8 cellular contexts compared by ENCODE assay signal in the genomic region with DNA sequence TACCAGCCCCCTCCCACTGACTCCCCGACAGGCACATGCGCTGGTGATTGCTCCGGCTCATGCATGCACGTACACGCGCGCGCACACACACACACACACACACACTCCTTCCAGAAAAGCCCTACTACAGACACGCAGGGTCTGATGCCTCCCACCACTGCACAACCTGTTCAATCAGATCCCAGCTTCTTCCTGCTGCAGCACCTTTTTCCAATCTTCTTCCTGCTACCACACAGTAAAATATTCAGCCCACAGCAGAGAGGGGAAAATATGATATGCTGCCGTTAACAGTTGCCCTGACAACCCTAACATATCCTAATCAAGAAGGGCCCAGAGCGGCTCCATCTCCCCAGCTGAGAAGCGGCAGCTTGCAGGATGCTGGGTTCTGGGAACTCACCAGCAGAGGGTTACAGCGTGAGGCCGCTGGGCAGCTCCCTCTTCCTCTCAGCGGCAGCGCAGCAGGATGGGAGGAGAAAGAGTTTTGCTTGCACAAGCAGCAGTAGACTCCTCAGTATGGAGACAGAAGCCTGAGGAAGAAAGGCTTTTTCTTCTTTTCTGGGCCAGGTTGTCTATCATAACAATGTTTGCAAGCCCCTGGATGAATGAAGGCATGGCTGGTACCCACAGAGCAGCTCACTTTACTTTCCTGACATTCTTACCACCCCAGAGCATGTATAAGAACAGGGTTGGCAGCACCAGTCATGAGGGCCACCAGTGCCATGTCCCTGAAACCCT. TPM values are rescaled to one million over a fixed set of nuclear protein-coding genes. Genes with fewer than 3 reads are reported as not detected.
DNase-seq lines count a peak whose midpoint lies in the region; ATAC-seq and TF ChIP-seq lines count a peak whose summit lies in the region.

No MANE protein-coding gene starts in this region.

- H3K36me3 Mint-ChIP-seq in Caco-2 (ENCODE audit: insufficient read depth, unreplicated experiment) (peaks cover 14% of the 10 kb centered on the region), endodermal cell (ENCODE audit: low read depth) (no peaks in the 10 kb centered on the region)

- H3K4me1 ChIP-seq in Caco-2 (peaks cover 9% of the 10 kb centered on the region), IMR-90 (ENCODE audit: control insufficient read depth, insufficient read depth, low read length) (no peaks in the 10 kb centered on the region; the same call in 1 of the 2 replicates), endodermal cell (ENCODE audit: control insufficient read depth, insufficient read depth, low read length) (peaks cover 33% of the 10 kb centered on the region), mesendoderm (ENCODE audit: control insufficient read depth, low read depth, low read length) (peaks cover 12% of the 10 kb centered on the region), testis (peaks cover 12% of the 10 kb centered on the region)

- CTCF ChIA-PET in Caco-2 (lab: Charles Lee) = interaction anchor here (2.1 to 2.3 kb wide), 2 partner anchors 21 to 24 kb away, joined by 7 to 12 read pairs; a partner anchor contains a TSS
- CTCF ChIA-PET in IMR-90 (lab: Yijun Ruan, JAX) = interaction anchor here (0.5 to 1.4 kb wide), 3 partner anchors 21 to 554 kb away, joined by 3 to 6 read pairs (median 3); a partner anchor contains a TSS

- no peak overlapping the region for H4K91ac ChIP-seq in IMR-90 (ENCODE audit: insufficient read depth, low read depth, low read length)

- H3K27me3 ChIP-seq in Caco-2 (replicated peaks; ENCODE audit: control insufficient read depth, insufficient read depth, low read length) = no peaks in the 10 kb centered on the region
- H3K27me3 ChIP-seq in IMR-90 (ENCODE audit: control insufficient read depth, insufficient read depth, low read length) = peaks cover 10% of the 10 kb centered on the region
- no peaks in the 10 kb centered on the region for H3K27me3 ChIP-seq in WERI-Rb-1 (ENCODE audit: insufficient read depth, low read depth, severe bottlenecking)
- H3K27me3 ChIP-seq in endodermal cell (ENCODE audit: control insufficient read depth, insufficient read depth, low read length, poor library complexity, severe bottlenecking) = no peaks in the 10 kb centered on the region
- H3K27me3 ChIP-seq in mesendoderm (ENCODE audit: insufficient read depth, low read length, poor library complexity) = no peaks in the 10 kb centered on the region
- H3K27me3 ChIP-seq in testis = no peaks in the 10 kb centered on the region

- H4K20me1 ChIP-seq in IMR-90 (ENCODE audit: insufficient read depth, low read length) = no peaks in the 10 kb centered on the region

- H3K27me3 Mint-ChIP-seq in Caco-2 (ENCODE audit: insufficient read depth, unreplicated experiment) = no peaks in the 10 kb centered on the region
- H3K27me3 Mint-ChIP-seq in endodermal cell (ENCODE audit: insufficient read depth) = no peaks in the 10 kb centered on the region

- 38% methylated on average over 7 of the region's 16 CpGs; no CpG with 5 or more reads in 1 of the 2 experiments for WGBS in IMR-90 (ENCODE audit: extremely low coverage in 2 of 2, insufficient read length in 1 of 2), 2 experiments
- WGBS in endodermal cell (ENCODE audit: insufficient coverage in 1 of 2, insufficient read length in 1 of 2), 2 experiments = 54 to 100% methylated on average over 1 to 15 of the region's 16 CpGs
- no CpG with 5 or more reads among the region's 16 CpGs for WGBS in mesendoderm (ENCODE audit: extremely low coverage, insufficient coverage, low lambda C conversion rate)
- 36 to 47% methylated on average over 16 of the region's 16 CpGs for WGBS in testis, 2 donors

- peak; percentile 27 for TF ChIP-seq RAD21 in IMR-90 (IDR thresholded peaks at IDR 0.05; ENCODE audit: low read length)

- H2BK120ac ChIP-seq in IMR-90 (ENCODE audit: low read depth, low read length) (no peak overlapping the region), mesendoderm (ENCODE audit: low read depth, low read length) (no peak overlapping the region)

- H2BK15ac ChIP-seq in IMR-90 (ENCODE audit: low read depth, low read length) (no peak overlapping the region), mesendoderm (replicated peaks; ENCODE audit: low read depth) (no peak overlapping the region)

- H3K9me3 Mint-ChIP-seq in Caco-2 (ENCODE audit: unreplicated experiment) = no peaks in the 10 kb centered on the region
- H3K9me3 Mint-ChIP-seq in endodermal cell = no peaks in the 10 kb centered on the region

- H2BK5ac ChIP-seq in IMR-90 (ENCODE audit: low read depth, low read length, poor library complexity, severe bottlenecking) (no peak overlapping the region), mesendoderm (ENCODE audit: low read length) (no peak overlapping the region)

- H3K79me1 ChIP-seq in IMR-90 (ENCODE audit: low read depth in 1 of 2, low read length in 2 of 2) (no peaks in the 10 kb centered on the region), mesendoderm (ENCODE audit: low read length) (peaks cover 5% of the 10 kb centered on the region)

- no peak overlapping the region for H2BK20ac ChIP-seq in IMR-90 (ENCODE audit: low read depth, low read length)

- H3K4me1 Mint-ChIP-seq in Caco-2 (ENCODE audit: low read depth, unreplicated experiment) = peaks cover 18% of the 10 kb centered on the region
- H3K4me1 Mint-ChIP-seq in endodermal cell = peaks cover 55% of the 10 kb centered on the region

- H2AK9ac ChIP-seq in IMR-90 (replicated peaks; ENCODE audit: low read depth, low read length, poor library complexity) = no peak overlapping the region

- H3K27ac ChIP-seq in IMR-90 (ENCODE audit: insufficient read depth, low read length) (no peak overlapping the region), WERI-Rb-1 (no peak overlapping the region), endodermal cell (ENCODE audit: low read depth, low read length) (no peak overlapping the region), mesendoderm (ENCODE audit: low read depth, low read length) (no peak overlapping the region), testis (no peak overlapping the region)

- H3K36me3 ChIP-seq in Caco-2 (ENCODE audit: control insufficient read depth, insufficient read depth, low read length) (no peaks in the 10 kb centered on the region), IMR-90 (ENCODE audit: control insufficient read depth, insufficient read depth, low read length) (no peaks in the 10 kb centered on the region), WERI-Rb-1 (no peaks in the 10 kb centered on the region), endodermal cell (ENCODE audit: control insufficient read depth, insufficient read depth, low read length) (no peaks in the 10 kb centered on the region), mesendoderm (ENCODE audit: control insufficient read depth, insufficient read depth, low read length) (no peaks in the 10 kb centered on the region), testis (ENCODE audit: low read depth, missing control alignments) (no peaks in the 10 kb centered on the region)

- peak overlapping the region; percentile 16 for H2AFZ ChIP-seq in IMR-90 (replicated peaks; ENCODE audit: low read length, poor library complexity)

- H3K23ac ChIP-seq in IMR-90 (ENCODE audit: low read depth, low read length) (0 out of 2 replicates have a peak overlapping the region, but pooled peaks have one; percentile 23), mesendoderm (ENCODE audit: low read length) (no peak overlapping the region)

- TF ChIP-seq CTCF in Caco-2 (IDR thresholded peaks at IDR 0.05; ENCODE audit: insufficient read depth in 1 of 2, low read depth in 1 of 2, low read length in 1 of 2, severe bottlenecking in 1 of 2, unreplicated experiment in 1 of 2) (peak in 1 of 2 experiments; percentile 42), IMR-90 (conservative IDR thresholded peaks at IDR 0.05; ENCODE audit: low read depth, low read length) (peak; percentile 39), WERI-Rb-1 (IDR thresholded peaks at IDR 0.05; ENCODE audit: low read depth, low read length) (peak; percentile 40; the same call in 1 of the 2 replicates), endodermal cell (conservative IDR thresholded peaks at IDR 0.05) (peak; percentile 72), testis (IDR thresholded peaks at IDR 0.05) (peak in 1 of 3 experiments; percentile 14)

- BruUV-seq in Caco-2 (replicated peaks; lab: Mats Ljungman, UMichigan) (no TSS peak), IMR-90 (replicated peaks; lab: Mats Ljungman, UMichigan) (no TSS peak)

- H3K9me1 ChIP-seq in IMR-90 (ENCODE audit: insufficient read depth, low read length) = no peaks in the 10 kb centered on the region

- H3K9ac ChIP-seq in IMR-90 (ENCODE audit: low read depth, low read length) (no peak overlapping the region), endodermal cell (ENCODE audit: extremely low read depth, low read length, poor library complexity, severe bottlenecking) (no peak overlapping the region), mesendoderm (ENCODE audit: low read length) (no peak overlapping the region)

- H3K27ac Mint-ChIP-seq in Caco-2 (ENCODE audit: unreplicated experiment) (peak overlapping the region; percentile 13), endodermal cell (peak overlapping the region; percentile 70)

- H4K8ac ChIP-seq in IMR-90 (ENCODE audit: low read depth in 2 of 2, low read length in 2 of 2) = no peak overlapping the region
- no peak overlapping the region for H4K8ac ChIP-seq in mesendoderm (ENCODE audit: low read depth, low read length)

- TF ChIP-seq POLR2A in IMR-90 (IDR thresholded peaks at IDR 0.05; ENCODE audit: low read depth, low read length) (no peak), testis (IDR thresholded peaks at IDR 0.05) (no peak)

- DNase-seq in Caco-2 (peak; percentile 37 to 49), IMR-90 (peak; percentile 63), WERI-Rb-1 (peak; percentile 42), endodermal cell (peak; percentile 90), mesendoderm (peak; percentile 92), testis (peak; percentile 75)

- H3K79me2 ChIP-seq in mesendoderm (ENCODE audit: control insufficient read depth, insufficient read depth, low read length) = peaks cover 11% of the 10 kb centered on the region

- H3K56ac ChIP-seq in IMR-90 (ENCODE audit: extremely low read depth, insufficient read depth, low read length) = no peak overlapping the region
- peak overlapping the region; percentile 17 for H3K56ac ChIP-seq in mesendoderm (ENCODE audit: low read length)

- H3K14ac ChIP-seq in IMR-90 (replicated peaks; ENCODE audit: low read depth, low read length) = no peak overlapping the region

- intact Hi-C loops in Caco-2 (cut with micrococcal nuclease; ENCODE audit: unreplicated experiment) (no loop called here), IMR-90 (cut with micrococcal nuclease) (no loop called here), testis (cut with DNase I; ENCODE audit: low total_unique reads) (no loop called here)

- H3K18ac ChIP-seq in IMR-90 (ENCODE audit: low read depth, low read length) (no peak overlapping the region), mesendoderm (ENCODE audit: low read length) (no peak overlapping the region)

- H3K4me3 ChIP-seq in Caco-2 (ENCODE audit: low read depth, low read length) = no peak overlapping the region
- no peak overlapping the region for H3K4me3 ChIP-seq in IMR-90 (ENCODE audit: insufficient read depth, low read depth, low read length)
- no peak overlapping the region for H3K4me3 ChIP-seq in WERI-Rb-1 (ENCODE audit: low read depth, low read length)
- no peak overlapping the region for H3K4me3 ChIP-seq in endodermal cell (ENCODE audit: low read length)
- H3K4me3 ChIP-seq in mesendoderm (ENCODE audit: low read length) = no peak overlapping the region
- no peak overlapping the region for H3K4me3 ChIP-seq in testis

- POLR2A ChIA-PET in Caco-2 (lab: Charles Lee) = interaction anchor here (0.7 to 1.3 kb wide), 2 partner anchors 32 to 237 kb away, joined by 3 to 5 read pairs; a partner anchor contains a TSS
- POLR2A ChIA-PET in IMR-90 (lab: Charles Lee; ENCODE audit: unreplicated experiment) = interaction anchor here (0.6 kb wide), 1 partner anchor 514 kb away, joined by 5 read pairs; no protein-coding TSS in a partner anchor

- H3K4ac ChIP-seq in IMR-90 (ENCODE audit: low read depth, low read length) = no peak overlapping the region
- no peak overlapping the region for H3K4ac ChIP-seq in mesendoderm (ENCODE audit: low read depth, low read length)

- H3K4me3 Mint-ChIP-seq in Caco-2 (ENCODE audit: unreplicated experiment) (no peak overlapping the region), endodermal cell (no peak overlapping the region)

- no peak overlapping the region for H2AK5ac ChIP-seq in IMR-90 (ENCODE audit: low read depth, low read length)
- no peak overlapping the region for H2AK5ac ChIP-seq in mesendoderm (ENCODE audit: low read length)

- in situ Hi-C loops in IMR-90 (cut with MboI; ENCODE audit: low sequenced_read_pairs) = loop anchor here (25.0 kb wide), 1 partner anchor 1064 kb away; no protein-coding TSS in a partner anchor

- H3K9me3 ChIP-seq in Caco-2 (no peaks in the 10 kb centered on the region), IMR-90 (ENCODE audit: control insufficient read depth, insufficient read depth, low read length) (no peaks in the 10 kb centered on the region), WERI-Rb-1 (ENCODE audit: severe bottlenecking) (no peaks in the 10 kb centered on the region), endodermal cell (ENCODE audit: control insufficient read depth, low read length) (no peaks in the 10 kb centered on the region), testis (no peaks in the 10 kb centered on the region)

- dilution Hi-C loops in IMR-90 (cut with HindIII; ENCODE audit: low sequenced_read_pairs, unreplicated experiment) = no loop called here

- no peak overlapping the region for H4K5ac ChIP-seq in IMR-90 (ENCODE audit: low read depth, low read length)
- H4K5ac ChIP-seq in mesendoderm (ENCODE audit: low read length) = no peak overlapping the region

- peak overlapping the region; percentile 20; the same call in 1 of the 2 replicates for H3K4me2 ChIP-seq in IMR-90 (ENCODE audit: low read depth, low read length)
- H3K4me2 ChIP-seq in mesendoderm (ENCODE audit: low read length) = no peak overlapping the region

- ATAC-seq in IMR-90 (ENCODE audit: low read depth) (peak; percentile 98), GM21423 (IDR thresholded peaks at IDR 0.05; ENCODE audit: unreplicated experiment) (no peak), GM21381 (IDR thresholded peaks at IDR 0.05; ENCODE audit: unreplicated experiment) (no peak)

RNA-seq across cellular contexts. Expression of a gene that starts 23.9 kb away (rescaled TPM):
- total RNA-seq in Caco-2 (2022) (55.3 and 57.4 TPM in 2 replicates), IMR-90 (2012; rRNA removed) (0.28 and 0.36 TPM in 2 replicates), endodermal cell (10 to 100 TPM; 42.4 to 48.7 TPM), testis (10 to 100 TPM; 38.5 to 48.7 TPM)
- polyA plus RNA-seq in IMR-90 (2012; rRNA removed) (0.19 TPM in 2 replicates), testis (ENCODE audit: insufficient read depth, low read depth, low replicate concordance) (61.4 TPM)
- 0.18 and 0.22 TPM in 2 replicates for polyA plus RNA-seq in IMR-90 (2012; cell fraction: cytosol; rRNA removed)
- 0.24 and 0.40 TPM in 2 replicates for polyA plus RNA-seq in IMR-90 (2012; cell fraction: nucleus; rRNA removed; ENCODE audit: low replicate concordance)
- polyA plus RNA-seq in endodermal cell (2013, experiment 1 of 2) = 8.0 TPM
- polyA plus RNA-seq in endodermal cell (2013, experiment 2 of 2) = 6.7 TPM
- 33.0 TPM for polyA plus RNA-seq in mesendoderm (2013, experiment 1 of 2)
- 32.5 TPM for polyA plus RNA-seq in mesendoderm (2013, experiment 2 of 2)

Comparison
In these comparisons a context has a peak if more than half of its experiments do, and no peak if none do; other contexts are left out.
1. DNase-seq: peak in every context shown above with its lines; median percentile 92 in mesendoderm; 90 in endodermal cell; 75 in testis; 63 in IMR-90; 43 in Caco-2; 42 in WERI-Rb-1.
2. RNA of a gene that starts 23.9 kb away (total RNA-seq): 55.3 to 57.4 TPM in Caco-2, 38.5 to 48.7 TPM in testis and 42.4 to 48.7 TPM in endodermal cell; 0.28 to 0.36 TPM in IMR-90; every median in the first group is over 10 times any median in the second.